In the genomic region with DNA sequence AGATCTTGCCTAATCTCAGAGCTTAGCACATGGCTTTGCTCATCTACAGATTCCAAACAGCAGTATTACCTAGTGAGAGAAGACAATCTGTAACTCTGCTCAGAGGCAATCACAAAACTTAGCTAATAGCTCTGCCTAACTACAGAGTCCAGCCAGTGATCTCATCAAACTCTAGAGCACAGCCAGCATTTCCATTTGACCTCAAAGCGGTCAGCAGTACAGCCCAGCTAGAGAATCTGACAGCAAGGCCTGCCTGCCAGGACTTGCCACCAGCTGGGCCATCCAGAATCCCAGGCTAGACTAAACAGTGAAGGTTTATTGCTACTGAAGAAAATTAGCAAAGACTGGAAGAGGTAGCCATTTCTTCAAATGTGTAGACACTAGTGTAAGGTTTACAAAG, we compare ENCODE assay signal across 30 cellular contexts.
DNase-seq lines count a peak whose midpoint lies in the region; ATAC-seq, FAIRE-seq and TF ChIP-seq lines count a peak whose summit lies in the region.
"Had no signal": no experiment of that assay in that cellular context is flagged by ENCODE, and none has a peak within 500 bp of the region (broad histone marks: within the 10 kb centered on the region; RNA-seq: fewer than 3 reads in every experiment).

No MANE protein-coding gene starts in this region.

- H3K18ac ChIP-seq in trophoblast cell (ENCODE audit: low read length), result no peak overlapping the region

- H2AK5ac ChIP-seq in trophoblast cell (ENCODE audit: low read length), result no peak overlapping the region

- H3K4ac ChIP-seq in trophoblast cell (ENCODE audit: low read depth, low read length), result no peak overlapping the region

- POLR2A ChIA-PET in WTC11 (lab: Charles Lee), result no interaction called here

- H4K8ac ChIP-seq in trophoblast cell (ENCODE audit: low read depth, low read length), result no peak overlapping the region

- H3K4me1 Mint-ChIP-seq in WTC11, result no peaks in the 10 kb centered on the region
- H3K4me1 Mint-ChIP-seq: CD4-positive, alpha-beta memory T cell had no signal

- peaks cover 0 to 4% of the 10 kb centered on the region in 2 experiments for H3K4me1 ChIP-seq in trophoblast cell (ENCODE audit: control insufficient read depth in 1 of 2, insufficient read depth in 2 of 2, low read length in 2 of 2)
- H3K4me1 ChIP-seq: SJCRH30 had no signal

- no peak for DNase-seq in WTC11 (ENCODE audit: low spot score)
- DNase-seq in epithelial cell of esophagus (ENCODE audit: low read depth), result peak; percentile 87
- peak; percentile 36 for DNase-seq in fibroblast of villous mesenchyme (ENCODE audit: low read depth)
- peak in 1 of 2 donors; percentile 22 for DNase-seq in trophoblast cell
- no peak for DNase-seq in frontal cortex (ENCODE audit: low spot score in 2 of 2)
- no peak for DNase-seq in NCI-H748 (lab: John Stamatoyannopoulos, UW; ENCODE audit: unreplicated experiment)
- no peak for DNase-seq in posterior vena cava (ENCODE audit: low spot score)
- DNase-seq: C1 segment of cervical spinal cord; CD4-positive, alpha-beta memory T cell; COR-L47; DMS79; GF-D8; IMR-90; KG1; MM.1S; NCI-H1048; NCI-H1417 treated with DMSO at 0.1 percent for 48 hours; NCI-H187; NCI-H2081 treated with DMSO at 0.1 percent for 48 hours; NCI-H2171; NCI-H524 treated with DMSO at 0.1 percent for 48 hours; NCI-H82; NK-92 treated with Interleukin-12 subunit alpha and Interleukin-12 subunit beta, amount 100 ng/mL, for 24 hours; PC-9; SJCRH30 had no signal

- H3K9ac ChIP-seq in trophoblast cell (ENCODE audit: low read length), result no peak overlapping the region

- no peak for TF ChIP-seq CTCF in WTC11 (IDR thresholded peaks at IDR 0.05)
- no peak for TF ChIP-seq CTCF in epithelial cell of esophagus (IDR thresholded peaks at IDR 0.05; ENCODE audit: insufficient read depth, low read depth, low read length, missing control alignments)
- TF ChIP-seq CTCF in fibroblast of villous mesenchyme (IDR thresholded peaks at IDR 0.05; ENCODE audit: insufficient read depth, low read depth, low read length), result no peak

- ATAC-seq in WTC11, result no peak
- ATAC-seq: HCT116, Right ventricle myocardium inferior, SK-N-SH treated with all-trans-retinoic acid at 6 μM for 48 hours had no signal

- H2AFZ ChIP-seq in trophoblast cell (ENCODE audit: insufficient read depth, low read length, poor library complexity), result no peak overlapping the region
- H2AFZ ChIP-seq: PC-9 had no signal

- no peak overlapping the region for H2BK12ac ChIP-seq in trophoblast cell (ENCODE audit: low read length)

- 0 out of 2 replicates have a peak overlapping the region, but pooled peaks have one; percentile 21 for H3K27ac Mint-ChIP-seq in WTC11
- H3K27ac Mint-ChIP-seq: CD4-positive, alpha-beta memory T cell had no signal

- no peak for FAIRE-seq in frontal cortex (lab: Jason Lieb, UNC)
- FAIRE-seq: A204.1, GM12891 had no signal

- peaks cover 8% of the 10 kb centered on the region for H3K9me3 ChIP-seq in trophoblast cell (ENCODE audit: insufficient read depth, low read depth, low read length)
- H3K9me3 ChIP-seq: SJCRH30 had no signal

- no peak overlapping the region for H2BK120ac ChIP-seq in trophoblast cell (ENCODE audit: insufficient read depth, low read length, poor library complexity)

- no peak overlapping the region for H3K4me2 ChIP-seq in trophoblast cell (ENCODE audit: low read length)
- H3K4me2 ChIP-seq: PC-9 had no signal

- no peak overlapping the region for H4K12ac ChIP-seq in trophoblast cell (ENCODE audit: low read depth, low read length)

- H3K4me3 Mint-ChIP-seq in WTC11, result no peak overlapping the region
- H3K4me3 Mint-ChIP-seq: CD4-positive, alpha-beta memory T cell had no signal

- no peaks in the 10 kb centered on the region for H3K27me3 ChIP-seq in trophoblast cell (ENCODE audit: insufficient read depth, low read length)
- H3K27me3 ChIP-seq: SJCRH30 had no signal

- whole genome bisulfite sequencing in trophoblast cell (ENCODE audit: extremely low coverage, insufficient coverage, insufficient read length), result no CpG with 5 or more reads among the region's 1 CpG

- H3K79me2 ChIP-seq in trophoblast cell (ENCODE audit: control insufficient read depth, insufficient read depth, low read length, poor library complexity), result no peaks in the 10 kb centered on the region

- peaks cover 0 to 1% of the 10 kb centered on the region in 2 experiments for H3K36me3 ChIP-seq in trophoblast cell (ENCODE audit: control insufficient read depth in 1 of 2, insufficient read depth in 2 of 2, low read length in 2 of 2)
- H3K36me3 ChIP-seq: SJCRH30 had no signal

- CTCF ChIA-PET in WTC11 (lab: Charles Lee), result no interaction called here

- H4K91ac ChIP-seq in trophoblast cell (ENCODE audit: low read depth, low read length), result peak overlapping the region; percentile 6

- H3K79me1 ChIP-seq in trophoblast cell (ENCODE audit: low read length), result peaks cover 3% of the 10 kb centered on the region

- peaks cover 7% of the 10 kb centered on the region for H3K27me3 Mint-ChIP-seq in WTC11 (ENCODE audit: low read depth)

- intact Hi-C loops in posterior vena cava (cut with DNase I), result no loop called here

- no peak overlapping the region for H2BK5ac ChIP-seq in trophoblast cell (ENCODE audit: low read depth, low read length, poor library complexity)

- H3K14ac ChIP-seq in trophoblast cell (ENCODE audit: low read length), result no peak overlapping the region

- no peak overlapping the region for H3K27ac ChIP-seq in trophoblast cell (ENCODE audit: low read depth, low read length)
- H3K27ac ChIP-seq: PC-9, SJCRH30 had no signal

- peaks cover 23% of the 10 kb centered on the region for H3K36me3 Mint-ChIP-seq in WTC11

- H3K23ac ChIP-seq in trophoblast cell (ENCODE audit: low read length), result no peak overlapping the region

- H3K4me3 ChIP-seq in epithelial cell of esophagus (ENCODE audit: low read length), result no peak overlapping the region
- no peak overlapping the region for H3K4me3 ChIP-seq in fibroblast of villous mesenchyme (ENCODE audit: low read depth, low read length)
- H3K4me3 ChIP-seq in trophoblast cell (ENCODE audit: low read depth, low read length), result no peak overlapping the region
- H3K4me3 ChIP-seq: PC-9, SJCRH30 had no signal

- peaks cover 34% of the 10 kb centered on the region for H3K9me3 Mint-ChIP-seq in WTC11

TF ChIP-seq in WTC11, 78 proteins besides CTCF, POLR2A, EP300 and RAD21:
- TF ChIP-seq SOX15 (CRISPR knock-in tag; IDR thresholded peaks at IDR 0.05), result no peak
- TF ChIP-seq KAT7 (CRISPR knock-in tag; IDR thresholded peaks at IDR 0.05; ENCODE audit: borderline replicate concordance), result no peak
- TF ChIP-seq, protein P1, sequence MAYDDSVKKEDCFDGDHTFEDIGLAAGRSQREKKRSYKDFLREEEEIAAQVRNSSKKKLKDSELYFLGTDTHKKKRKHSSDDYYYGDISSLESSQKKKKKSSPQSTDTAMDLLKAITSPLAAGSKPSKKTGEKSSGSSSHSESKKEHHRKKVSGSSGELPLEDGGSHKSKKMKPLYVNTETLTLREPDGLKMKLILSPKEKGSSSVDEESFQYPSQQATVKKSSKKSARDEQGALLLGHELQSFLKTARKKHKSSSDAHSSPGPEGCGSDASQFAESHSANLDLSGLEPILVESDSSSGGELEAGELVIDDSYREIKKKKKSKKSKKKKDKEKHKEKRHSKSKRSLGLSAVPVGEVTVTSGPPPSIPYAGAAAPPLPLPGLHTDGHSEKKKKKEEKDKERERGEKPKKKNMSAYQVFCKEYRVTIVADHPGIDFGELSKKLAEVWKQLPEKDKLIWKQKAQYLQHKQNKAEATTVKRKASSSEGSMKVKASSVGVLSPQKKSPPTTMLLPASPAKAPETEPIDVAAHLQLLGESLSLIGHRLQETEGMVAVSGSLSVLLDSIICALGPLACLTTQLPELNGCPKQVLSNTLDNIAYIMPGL (CRISPR knock-in tag; IDR thresholded peaks at IDR 0.05), result no peak
- no peak for TF ChIP-seq CREB1 (CRISPR knock-in tag; IDR thresholded peaks at IDR 0.05)
- no peak for TF ChIP-seq CBFB (CRISPR knock-in tag; IDR thresholded peaks at IDR 0.05; ENCODE audit: low read depth)
- no peak for TF ChIP-seq ZNF671 (CRISPR knock-in tag; IDR thresholded peaks at IDR 0.05)
- TF ChIP-seq IRF2 (CRISPR knock-in tag; IDR thresholded peaks at IDR 0.05; ENCODE audit: borderline replicate concordance, low read depth), result no peak
- no peak for TF ChIP-seq FOXK1 (CRISPR knock-in tag; IDR thresholded peaks at IDR 0.05)
- no peak for TF ChIP-seq TEAD1 (CRISPR knock-in tag; IDR thresholded peaks at IDR 0.05)
- TF ChIP-seq FOXP1 (CRISPR knock-in tag; IDR thresholded peaks at IDR 0.05; ENCODE audit: borderline replicate concordance), result no peak
- TF ChIP-seq ZNF416 (CRISPR knock-in tag; IDR thresholded peaks at IDR 0.05), result no peak

Comparison
In these comparisons a context has a peak if more than half of its experiments do, and no peak if none do; other contexts are left out.
1. DNase-seq: peak in epithelial cell of esophagus (single experiment) and fibroblast of villous mesenchyme (single experiment); none in WTC11 (single experiment), frontal cortex (0 of 2), NCI-H748 (single experiment) and posterior vena cava (single experiment).